Comparison of ENCODE assay signal across 8 cellular contexts in the genomic region with DNA sequence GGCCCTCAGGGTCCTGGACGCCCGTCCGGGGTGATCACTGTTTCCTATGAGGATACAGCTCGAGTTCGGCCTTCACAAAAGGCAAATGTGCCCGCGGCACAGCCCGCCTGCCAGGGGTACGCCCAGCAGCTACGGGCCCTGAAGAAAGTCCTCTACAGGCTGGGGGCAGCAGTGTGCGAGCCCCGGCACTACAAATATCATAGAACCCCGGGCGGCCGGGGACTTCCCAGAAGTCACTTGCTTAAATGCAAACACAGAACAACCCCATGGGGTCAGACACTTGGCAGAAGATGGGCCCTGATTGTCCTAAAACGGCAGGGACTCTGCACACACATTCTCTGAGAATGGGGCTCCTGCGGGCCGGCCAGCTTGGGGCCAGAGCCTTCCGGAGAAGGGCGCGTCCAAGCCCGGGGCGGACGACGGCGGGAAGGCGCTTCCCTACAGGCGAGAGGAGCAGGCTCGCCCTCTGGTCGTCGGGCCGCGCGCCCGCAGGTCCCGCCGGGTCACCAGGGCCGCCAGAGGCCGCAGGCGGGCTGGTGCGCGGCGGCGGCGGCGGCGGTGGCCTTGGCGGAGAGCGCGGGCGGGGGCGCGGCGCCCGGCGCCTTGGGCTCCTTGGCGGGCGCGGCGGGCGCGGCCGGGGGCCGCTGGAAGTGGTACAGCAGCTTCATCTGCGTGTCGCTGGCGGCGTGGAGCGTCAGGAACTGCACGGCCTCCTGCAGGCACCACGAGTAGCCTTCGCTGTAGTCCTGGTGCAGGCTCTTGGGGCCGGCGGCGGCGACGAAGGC. TPM values are rescaled to one million over a fixed set of nuclear protein-coding genes. Genes with fewer than 3 reads are reported as not detected.
A peak's percentile ranks its signal among the peaks of the same experiment; 100 is the strongest.
DNase-seq lines count a peak whose midpoint lies in the region; ATAC-seq and TF ChIP-seq lines count a peak whose summit lies in the region.

No MANE protein-coding gene starts in this region.

- in situ Hi-C loops in GM13976 (cut with MboI; ENCODE audit: low sequenced_read_pairs, unreplicated experiment) = loop anchor here (25.0 kb wide), 1 partner anchor 117 kb away; the partner anchor contains the start of gene PEX10

- peak overlapping the region; percentile 48 for H3K4me3 Mint-ChIP-seq in WTC11
- H3K4me3 Mint-ChIP-seq in effector memory CD8-positive, alpha-beta T cell = peak overlapping the region; percentile 74 to 75

- peak overlapping the region; percentile 48 for H3K4me3 ChIP-seq in rectal smooth muscle tissue (ENCODE audit: low read length)

- ATAC-seq in WTC11 (peak; percentile 8), HG03025 (IDR thresholded peaks at IDR 0.05; ENCODE audit: low FRiP score, unreplicated experiment) (no peak), GM21360 (IDR thresholded peaks at IDR 0.05; ENCODE audit: unreplicated experiment) (no peak)
- ATAC-seq in effector memory CD8-positive, alpha-beta T cell (replicated peaks) = no peak

- no peak overlapping the region for H3K9ac ChIP-seq in rectal smooth muscle tissue (ENCODE audit: low read length)

- DNase-seq in GM10266 (ENCODE audit: extremely low spot score) (peak; percentile 77), WTC11 (ENCODE audit: low spot score) (peak; percentile 59), GOT3 (lab: John Stamatoyannopoulos, UW) (no peak), GM13976 (ENCODE audit: low spot score) (no peak)
- peak in 1 of 3 experiments; percentile 31 for DNase-seq in effector memory CD8-positive, alpha-beta T cell

- no peaks in the 10 kb centered on the region for H3K9me3 Mint-ChIP-seq in WTC11
- no peaks in the 10 kb centered on the region for H3K9me3 Mint-ChIP-seq in effector memory CD8-positive, alpha-beta T cell

- CTCF ChIA-PET in WTC11 (lab: Charles Lee) = interaction anchor here (0.7 to 2.1 kb wide), 9 partner anchors 11 to 123 kb away, joined by 3 to 14 read pairs (median 3); partner anchors contain the start of genes PEX10 and TNFRSF14

- no peaks in the 10 kb centered on the region for H3K36me3 Mint-ChIP-seq in WTC11
- H3K36me3 Mint-ChIP-seq in effector memory CD8-positive, alpha-beta T cell (ENCODE audit: insufficient read depth) = peaks cover 15% of the 10 kb centered on the region

- H3K27ac ChIP-seq in rectal smooth muscle tissue (ENCODE audit: low read depth, low read length) = no peak overlapping the region

- H3K36me3 ChIP-seq in rectal smooth muscle tissue (ENCODE audit: control insufficient read depth, insufficient read depth, low read length) = no peaks in the 10 kb centered on the region

- POLR2A ChIA-PET in WTC11 (lab: Charles Lee) = no interaction called here

- peaks cover 72% of the 10 kb centered on the region for H3K27me3 Mint-ChIP-seq in WTC11 (ENCODE audit: low read depth)
- H3K27me3 Mint-ChIP-seq in effector memory CD8-positive, alpha-beta T cell = peaks cover 14 to 52% of the 10 kb centered on the region in 2 donors

- H3K4me1 ChIP-seq in rectal smooth muscle tissue (ENCODE audit: control insufficient read depth, insufficient read depth, low read length) = peaks cover 15% of the 10 kb centered on the region

- TF ChIP-seq CTCF in GM10266 (IDR thresholded peaks at IDR 0.05; ENCODE audit: control insufficient read depth, insufficient read depth, low read depth, missing control alignments) (no peak), WTC11 (IDR thresholded peaks at IDR 0.05) (no peak), GM13976 (IDR thresholded peaks at IDR 0.05; ENCODE audit: borderline replicate concordance, control extremely low read depth, extremely low read depth, insufficient read depth, missing control alignments) (no peak)

- H3K27me3 ChIP-seq in rectal smooth muscle tissue (ENCODE audit: control insufficient read depth, insufficient read depth, low read length) = peaks cover 19% of the 10 kb centered on the region

- peaks cover 24% of the 10 kb centered on the region for H3K4me1 Mint-ChIP-seq in WTC11
- peaks cover 15 to 22% of the 10 kb centered on the region in 2 donors for H3K4me1 Mint-ChIP-seq in effector memory CD8-positive, alpha-beta T cell (ENCODE audit: low read depth in 2 of 2)

- H3K27ac Mint-ChIP-seq in WTC11 = no peak overlapping the region
- no peak overlapping the region for H3K27ac Mint-ChIP-seq in effector memory CD8-positive, alpha-beta T cell

TF ChIP-seq in WTC11, 78 proteins besides CTCF, POLR2A, EP300 and RAD21:
- no peak for TF ChIP-seq ZNF416 (CRISPR knock-in tag; IDR thresholded peaks at IDR 0.05)
- TF ChIP-seq USF2 (CRISPR knock-in tag; IDR thresholded peaks at IDR 0.05) = no peak
- peak; percentile 99 for TF ChIP-seq ZNF423 (CRISPR knock-in tag; IDR thresholded peaks at IDR 0.05)
- 0 out of 2 replicates have a peak, but pooled peaks have one; percentile 57 for TF ChIP-seq TEAD1 (CRISPR knock-in tag; IDR thresholded peaks at IDR 0.05)
- TF ChIP-seq NR2C2 (CRISPR knock-in tag; IDR thresholded peaks at IDR 0.05) = no peak
TF ChIP-seq in WTC11: peak in this region for 2.

RNA-seq across cellular contexts. Expression of gene HES5, which starts 0.9 kb away (rescaled TPM):
- total RNA-seq in WTC11 (2021) = 0.21 to 0.23 TPM in 2 of 3 replicates, not detected in the other

RNA-seq across cellular contexts. Expression of gene PANK4, which starts 2.8 kb away (rescaled TPM):
- 35.2 to 52.5 TPM (median 36.7 TPM) in 3 replicates for total RNA-seq in WTC11 (2021)

RNA-seq across cellular contexts. Expression of gene TNFRSF14, which starts 27.0 kb away (rescaled TPM):
- 0.73 to 1.1 TPM (median 0.87 TPM) in 3 replicates for total RNA-seq in WTC11 (2021)

RNA-seq across cellular contexts. Expression of gene PLCH2, which starts 53.1 kb away (rescaled TPM):
- total RNA-seq in WTC11 (2021) = 0.05 to 0.18 TPM (median 0.17 TPM) in 3 replicates

RNA-seq across cellular contexts. Expression of gene PRXL2B, which starts 57.4 kb away (rescaled TPM):
- total RNA-seq in WTC11 (2021) = 47.8 to 51.1 TPM (median 50.3 TPM) in 3 replicates

Comparison
In these comparisons a context has a peak if more than half of its experiments do, and no peak if none do; other contexts are left out.
1. DNase-seq: peak in GM10266 (single experiment) and WTC11 (single experiment); none in GOT3 (single experiment) and GM13976 (single experiment).